ENCODE assay signal across 19 cellular contexts in the genomic region with DNA sequence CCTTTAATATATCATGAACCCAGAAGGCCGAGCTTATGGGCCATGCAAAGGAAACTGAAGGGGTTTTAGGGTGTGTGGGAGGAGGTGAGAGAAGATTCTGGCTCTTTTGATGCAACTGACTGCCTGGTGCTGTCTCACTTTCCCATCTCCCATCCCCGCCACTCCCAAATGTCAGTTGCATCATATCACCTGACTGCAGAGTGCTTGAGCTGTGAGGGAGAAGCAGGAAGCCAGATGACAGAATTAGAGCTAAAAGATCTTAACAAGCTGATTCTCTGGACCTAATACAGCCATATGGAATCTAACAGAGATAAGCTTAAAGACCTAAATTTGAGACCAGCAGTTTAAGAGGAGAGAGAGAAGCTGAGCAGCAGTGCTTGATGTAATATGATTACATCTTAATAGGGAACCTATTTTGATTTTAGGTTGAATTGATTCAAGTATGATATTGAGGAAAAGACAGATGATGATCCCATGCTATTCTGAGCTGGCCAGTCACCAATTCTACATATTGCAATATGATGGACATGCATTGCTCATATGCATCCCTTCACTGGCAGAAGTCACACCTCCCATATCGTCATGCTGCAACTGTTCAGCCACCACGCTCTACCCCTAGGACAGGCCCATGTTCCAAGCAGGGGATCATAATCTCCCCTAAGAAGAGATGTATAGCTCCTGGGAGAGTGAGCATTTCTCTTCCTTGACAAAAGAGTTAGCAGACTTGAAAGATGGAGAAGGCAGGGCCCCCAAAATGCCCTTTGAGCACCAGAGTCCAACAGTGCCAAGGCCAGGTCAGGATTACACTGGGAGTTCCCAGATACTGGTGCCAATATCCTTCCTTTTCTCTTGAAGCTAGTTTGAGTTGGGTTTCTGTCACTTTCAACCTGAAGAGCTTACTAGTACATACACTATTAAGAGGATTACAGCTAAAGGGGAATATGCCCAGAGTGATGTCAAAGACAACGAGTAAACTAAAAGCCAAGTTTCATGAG. TPM values are rescaled to one million over a fixed set of nuclear protein-coding genes. Genes with fewer than 3 reads are reported as not detected.
A peak's percentile ranks its signal among the peaks of the same experiment; 100 is the strongest.
DNase-seq lines count a peak whose midpoint lies in the region; ATAC-seq, FAIRE-seq and TF ChIP-seq lines count a peak whose summit lies in the region.
"Had no signal": no experiment of that assay in that cellular context is flagged by ENCODE, and none has a peak within 500 bp of the region (broad histone marks: within the 10 kb centered on the region; RNA-seq: fewer than 3 reads in every experiment).

No MANE protein-coding gene starts in this region.

- CTCF ChIA-PET in HEK293 (lab: Yijun Ruan, JAX), result interaction anchor here (1.3 kb wide), 2 partner anchors 13 to 149 kb away, joined by 3 read pairs; no protein-coding TSS in a partner anchor
- CTCF ChIA-PET in HEK293T (lab: Yijun Ruan, JAX), result no interaction called here

- H3K36me3 ChIP-seq in HEK293 (ENCODE audit: control insufficient read depth in 2 of 2, insufficient read depth in 1 of 2, low read length in 2 of 2) (no peaks in the 10 kb centered on the region), bronchial epithelial cell (ENCODE audit: control insufficient read depth, insufficient read depth, low read length) (no peaks in the 10 kb centered on the region), mucosa of rectum (ENCODE audit: control insufficient read depth in 2 of 2, insufficient read depth in 2 of 2, low read length in 2 of 2) (peaks cover 0 to 2% of the 10 kb centered on the region in 2 donors)
- H3K36me3 ChIP-seq: adrenal gland, BLaER1 had no signal

- peak; percentile 23 for DNase-seq in NCI-H226
- peak; percentile 23 for DNase-seq in bronchial epithelial cell (ENCODE audit: low read depth)
- no peak for DNase-seq in HEK293T (ENCODE audit: extremely low spot score)
- no peak for DNase-seq in activated gamma-delta T cell (lab: John Stamatoyannopoulos, UW)
- DNase-seq in NCI-H69 (lab: John Stamatoyannopoulos, UW), result no peak
- DNase-seq: activated CD4-positive, alpha-beta T cell treated with anti-CD3 and anti-CD28 coated beads, Interleukin-2, amount 50 U/mL, for 1 hour; activated T-cell treated with anti-CD3 and anti-CD28 coated beads, Interleukin-2, amount 50 U/mL, for 48 hours; adrenal gland; Karpas-422; NCI-H146; SHP77; stimulated activated CD4-positive, alpha-beta T cell treated with anti-CD3 and anti-CD28 coated beads, Interleukin-4, amount 100 ng/mL, for 4 hours; trophoblast cell had no signal

- FAIRE-seq in bronchial epithelial cell (lab: Jason Lieb, UNC), result no peak
- FAIRE-seq: endometrium, frontal cortex had no signal

- no peaks in the 10 kb centered on the region for H3K27me3 ChIP-seq in bronchial epithelial cell (ENCODE audit: control insufficient read depth, insufficient read depth, low read length)
- no peaks in the 10 kb centered on the region for H3K27me3 ChIP-seq in mucosa of rectum (ENCODE audit: control insufficient read depth in 2 of 2, insufficient read depth in 2 of 2, low read length in 2 of 2)
- H3K27me3 ChIP-seq: adrenal gland, BLaER1 had no signal

- H3K4me1 ChIP-seq in HEK293 (ENCODE audit: control insufficient read depth, insufficient read depth, low read length) (no peaks in the 10 kb centered on the region), mucosa of rectum (ENCODE audit: control insufficient read depth in 2 of 2, insufficient read depth in 2 of 2, low read length in 2 of 2) (peaks cover 25 to 56% of the 10 kb centered on the region in 2 donors)
- H3K4me1 ChIP-seq: adrenal gland, BLaER1 had no signal

- POLR2A ChIA-PET in HEK293 (lab: Yijun Ruan, JAX), result interaction anchor here (0.5 kb wide), 1 partner anchor 232 kb away, joined by 3 read pairs; no protein-coding TSS in a partner anchor
- POLR2A ChIA-PET in HEK293T (lab: Yijun Ruan, JAX), result interaction anchor here (0.6 to 0.9 kb wide), 2 partner anchors 18 to 40 kb away, joined by 3 read pairs; no protein-coding TSS in a partner anchor

- H3K9me3 ChIP-seq in HEK293 (ENCODE audit: control insufficient read depth, insufficient read depth, low read depth, low read length) (no peaks in the 10 kb centered on the region), mucosa of rectum (ENCODE audit: control insufficient read depth in 2 of 2, low read length in 2 of 2) (no peaks in the 10 kb centered on the region)
- H3K9me3 ChIP-seq: adrenal gland, BLaER1 had no signal

- TF ChIP-seq CTCF in HEK293 (tag by site-specific recombination; IDR thresholded peaks at IDR 0.05) (no peak), bronchial epithelial cell (IDR thresholded peaks at IDR 0.05; ENCODE audit: insufficient read depth, low read length, severe bottlenecking) (no peak)

- H3K4me3 ChIP-seq in HEK293 (ENCODE audit: low read depth, low read length) (no peak overlapping the region), bronchial epithelial cell (ENCODE audit: low read depth, low read length) (no peak overlapping the region), mucosa of rectum (ENCODE audit: low read length in 2 of 2) (no peak overlapping the region)
- H3K4me3 ChIP-seq: adrenal gland, BLaER1 had no signal

- ATAC-seq in HG03039 (IDR thresholded peaks at IDR 0.05; ENCODE audit: unreplicated experiment), result no peak

- peak overlapping the region in 1 of 2 donors; percentile 6 for H3K9ac ChIP-seq in mucosa of rectum (ENCODE audit: low read depth in 1 of 2, low read length in 2 of 2)
- H3K9ac ChIP-seq: BLaER1 had no signal

- no peak overlapping the region for H3K27ac ChIP-seq in HEK293 (ENCODE audit: extremely low read depth, low read depth, low read length)
- peak overlapping the region; percentile 4 to 9 for H3K27ac ChIP-seq in mucosa of rectum (ENCODE audit: low read depth in 2 of 2, low read length in 2 of 2)
- H3K27ac ChIP-seq: BLaER1 had no signal

TF ChIP-seq in HEK293, 187 proteins besides CTCF, POLR2A, EP300 and RAD21:
- TF ChIP-seq ZNF133 (tag by site-specific recombination; IDR thresholded peaks at IDR 0.05) (peak; percentile 83), ZNF473 (tag by site-specific recombination; IDR thresholded peaks at IDR 0.05) (no peak)

TF ChIP-seq in HEK293T, 16 proteins besides CTCF, POLR2A, EP300 and RAD21:
- no peak for TF ChIP-seq BHLHE40 (IDR thresholded peaks at IDR 0.05; ENCODE audit: borderline replicate concordance)
- TF ChIP-seq TARDBP (IDR thresholded peaks at IDR 0.05), result no peak
- TF ChIP-seq NFRKB (IDR thresholded peaks at IDR 0.05), result no peak
- no peak for TF ChIP-seq HDGF (IDR thresholded peaks at IDR 0.05; ENCODE audit: borderline replicate concordance)
- no peak for TF ChIP-seq ARNT (IDR thresholded peaks at IDR 0.05)
- TF ChIP-seq L3MBTL2 (conservative IDR thresholded peaks at IDR 0.05), result no peak
- TF ChIP-seq CTBP1 (IDR thresholded peaks at IDR 0.05; ENCODE audit: borderline replicate concordance), result no peak
- no peak for TF ChIP-seq ZNF384 (IDR thresholded peaks at IDR 0.05)
- TF ChIP-seq LEF1 (IDR thresholded peaks at IDR 0.05; ENCODE audit: borderline replicate concordance), result no peak
- TF ChIP-seq FOXM1 (IDR thresholded peaks at IDR 0.05; ENCODE audit: borderline replicate concordance), result no peak
- TF ChIP-seq, protein P1, sequence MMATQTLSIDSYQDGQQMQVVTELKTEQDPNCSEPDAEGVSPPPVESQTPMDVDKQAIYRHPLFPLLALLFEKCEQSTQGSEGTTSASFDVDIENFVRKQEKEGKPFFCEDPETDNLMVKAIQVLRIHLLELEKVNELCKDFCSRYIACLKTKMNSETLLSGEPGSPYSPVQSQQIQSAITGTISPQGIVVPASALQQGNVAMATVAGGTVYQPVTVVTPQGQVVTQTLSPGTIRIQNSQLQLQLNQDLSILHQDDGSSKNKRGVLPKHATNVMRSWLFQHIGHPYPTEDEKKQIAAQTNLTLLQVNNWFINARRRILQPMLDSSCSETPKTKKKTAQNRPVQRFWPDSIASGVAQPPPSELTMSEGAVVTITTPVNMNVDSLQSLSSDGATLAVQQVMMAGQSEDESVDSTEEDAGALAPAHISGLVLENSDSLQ (IDR thresholded peaks at IDR 0.05), result no peak
- TF ChIP-seq SUZ12 (IDR thresholded peaks at IDR 0.05), result no peak
- TF ChIP-seq FOXK2 (IDR thresholded peaks at IDR 0.05), result no peak
- no peak for TF ChIP-seq FOXA1 (IDR thresholded peaks at IDR 0.05)
- no peak for TF ChIP-seq ELF4 (IDR thresholded peaks at IDR 0.05)
- no peak for TF ChIP-seq SP1 (IDR thresholded peaks at IDR 0.05)

RNA-seq across cellular contexts. Expression of a gene that starts 44.9 kb away (rescaled TPM):
- total RNA-seq in bronchial epithelial cell, result 2.4 and 6.4 TPM in 2 replicates

Comparison
In these comparisons a context has a peak if more than half of its experiments do, and no peak if none do; other contexts are left out.
1. DNase-seq: peak in NCI-H226 (single experiment) and bronchial epithelial cell (single experiment); none in HEK293T (single experiment), activated gamma-delta T cell (single experiment) and NCI-H69 (single experiment).